ENCODE assay signal across 17 cellular contexts in the genomic region with DNA sequence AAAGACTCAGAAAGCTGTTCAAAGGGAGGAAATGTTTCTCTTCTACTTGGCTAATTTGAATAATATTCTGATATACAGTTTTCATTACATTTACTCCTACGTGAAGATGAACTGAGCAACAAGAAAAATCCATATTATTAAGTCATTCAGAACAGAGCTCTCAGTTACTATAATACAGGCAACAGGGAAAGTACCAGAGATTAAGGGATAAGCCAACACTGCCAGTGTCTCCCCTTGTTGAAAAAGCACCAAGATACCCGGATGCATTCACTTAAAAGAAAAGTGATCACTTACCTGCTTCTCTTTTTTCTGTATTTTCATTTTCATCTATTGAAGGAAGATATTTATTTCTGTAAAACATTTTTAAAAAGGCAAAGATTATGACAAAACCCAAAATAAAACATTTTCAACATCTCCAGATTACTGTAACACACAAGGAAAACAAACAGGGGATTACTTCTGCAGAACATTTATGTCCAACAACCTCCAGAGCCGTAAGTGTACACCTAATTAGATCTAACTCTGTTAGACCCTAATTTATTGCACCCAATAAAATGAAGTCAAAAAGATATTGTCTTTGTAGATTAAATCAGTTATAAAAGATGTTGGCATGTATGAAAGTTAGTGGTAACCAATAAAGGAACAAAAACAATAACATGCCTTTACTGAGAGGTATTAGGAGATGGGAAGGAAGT.
A peak's percentile ranks its signal among the peaks of the same experiment; 100 is the strongest.
DNase-seq lines count a peak whose midpoint lies in the region; ATAC-seq and TF ChIP-seq lines count a peak whose summit lies in the region.
"Had no signal": no experiment of that assay in that cellular context is flagged by ENCODE, and none has a peak within 500 bp of the region (broad histone marks: within the 10 kb centered on the region; RNA-seq: fewer than 3 reads in every experiment).

No MANE protein-coding gene starts in this region.

- H3K36me3 Mint-ChIP-seq in stimulated activated naive B cell treated with anti-CD40 and anti-IgM and Interleukin-4, amounts not matched to agents 10 μg/mL and 1 μg/mL and 100 μg/mL, for 72 hours = peaks cover 10 to 33% of the 10 kb centered on the region in 2 donors

- H3K4me1 ChIP-seq in body of pancreas = no peaks in the 10 kb centered on the region

- no peak for TF ChIP-seq CTCF in GM10266 (IDR thresholded peaks at IDR 0.05; ENCODE audit: control insufficient read depth, insufficient read depth, low read depth, missing control alignments)
- TF ChIP-seq CTCF in body of pancreas (IDR thresholded peaks at IDR 0.05) = no peak

- no peaks in the 10 kb centered on the region for H3K27me3 Mint-ChIP-seq in stimulated activated naive B cell treated with anti-CD40 and anti-IgM and Interleukin-4, amounts not matched to agents 10 μg/mL and 1 μg/mL and 100 μg/mL, for 72 hours
- H3K27me3 Mint-ChIP-seq: B cell; CD4-positive, alpha-beta T cell had no signal

- no peaks in the 10 kb centered on the region for H3K9me3 ChIP-seq in body of pancreas

- 63 to 69% methylated on average over 3 of the region's 3 CpGs for WGBS in body of pancreas, 2 donors

- H3K4me1 Mint-ChIP-seq in stimulated activated naive B cell treated with anti-CD40 and anti-IgM and Interleukin-4, amounts not matched to agents 10 μg/mL and 1 μg/mL and 100 μg/mL, for 72 hours = peaks cover 21 to 48% of the 10 kb centered on the region in 2 donors

- TF ChIP-seq POLR2A in body of pancreas (IDR thresholded peaks at IDR 0.05) = no peak

- ATAC-seq in GM18868 (IDR thresholded peaks at IDR 0.05; ENCODE audit: unreplicated experiment) (peak; percentile 83), body of pancreas (no peak)
- ATAC-seq in stimulated activated naive B cell treated with anti-CD40 and anti-IgM and Interleukin-4, amounts not matched to agents 10 μg/mL and 1 μg/mL and 100 μg/mL, for 72 hours (replicated peaks) = peak in 1 of 2 donors; percentile 70
- ATAC-seq: GM23338 had no signal

- H3K36me3 ChIP-seq in body of pancreas (replicated peaks in 1 of 2; ENCODE audit: insufficient read depth in 1 of 2, low read depth in 2 of 2) = no peaks in the 10 kb centered on the region

- intact Hi-C loops in body of pancreas (cut with DNase I) = no loop called here

- no peak overlapping the region for H3K4me3 ChIP-seq in body of pancreas
- H3K4me3 ChIP-seq: GM23338 had no signal

- H3K27ac Mint-ChIP-seq in stimulated activated naive B cell treated with anti-CD40 and anti-IgM and Interleukin-4, amounts not matched to agents 10 μg/mL and 1 μg/mL and 100 μg/mL, for 72 hours = peak overlapping the region; percentile 9
- H3K27ac Mint-ChIP-seq: B cell; CD4-positive, alpha-beta T cell; GM23338 had no signal

- H3K27me3 ChIP-seq in body of pancreas = no peaks in the 10 kb centered on the region

- no peak overlapping the region for H3K4me3 Mint-ChIP-seq in stimulated activated naive B cell treated with anti-CD40 and anti-IgM and Interleukin-4, amounts not matched to agents 10 μg/mL and 1 μg/mL and 100 μg/mL, for 72 hours
- H3K4me3 Mint-ChIP-seq: B cell; CD4-positive, alpha-beta T cell; GM23338 had no signal

- DNase-seq in GM10266 (ENCODE audit: extremely low spot score) (peak; percentile 45), NCI-H82 treated with DMSO at 0.1 percent for 48 hours (lab: John Stamatoyannopoulos, UW; ENCODE audit: unreplicated experiment) (peak; percentile 33), body of pancreas (no peak), NCI-H187 treated with DMSO at 0.1 percent for 48 hours (lab: John Stamatoyannopoulos, UW) (no peak)
- no peak for DNase-seq in stimulated activated naive B cell treated with anti-CD40 and anti-IgM and Interleukin-4, amounts not matched to agents 10 μg/mL and 1 μg/mL and 100 μg/mL, for 72 hours
- no peak for DNase-seq in activated CD4-positive, alpha-beta T cell treated with anti-CD3 and anti-CD28 coated beads for 1 hour
- DNase-seq: C1 segment of cervical spinal cord; Calu3; CD4-positive, alpha-beta T cell; DMS 273 treated with DMSO at 0.1 percent for 48 hours; H7; IMR-90; KBM-7 had no signal

- peaks cover 0 to 2% of the 10 kb centered on the region in 2 donors for H3K9me3 Mint-ChIP-seq in stimulated activated naive B cell treated with anti-CD40 and anti-IgM and Interleukin-4, amounts not matched to agents 10 μg/mL and 1 μg/mL and 100 μg/mL, for 72 hours

- H3K27ac ChIP-seq in body of pancreas = no peak overlapping the region
- H3K27ac ChIP-seq: HL-60 had no signal

Comparison
In these comparisons a context has a peak if more than half of its experiments do, and no peak if none do; other contexts are left out.
1. DNase-seq: peak in GM10266 (single experiment) and NCI-H82 treated with DMSO at 0.1 percent for 48 hours (single experiment); none in stimulated activated naive B cell treated with anti-CD40 and anti-IgM and Interleukin-4, amounts not matched to agents 10 μg/mL and 1 μg/mL and 100 μg/mL, for 72 hours (single experiment), activated CD4-positive, alpha-beta T cell treated with anti-CD3 and anti-CD28 coated beads for 1 hour (single experiment), body of pancreas (0 of 4) and NCI-H187 treated with DMSO at 0.1 percent for 48 hours (single experiment).